1 cellular context compared by ENCODE assay signal in genomic region chr12:7851622-7852081, GRCh38.
TF ChIP-seq lines count a peak whose summit lies in the region.
"Not testable (repeated sequence)": the region's sequence is repeated elsewhere in the genome, so short reads cannot be mapped to it uniquely, and the experiment has no call there.

No MANE protein-coding gene starts in this region.

TF ChIP-seq in HepG2, 621 proteins besides CTCF, POLR2A, EP300 and RAD21 (continues in another document):
- TF ChIP-seq TGIF2 (CRISPR knock-in tag; IDR thresholded peaks at IDR 0.05) (peak; percentile 75; the same call in 1 of the 2 replicates), LCORL (IDR thresholded peaks at IDR 0.05) (0 out of 2 replicates have a peak, but pooled peaks have one; percentile 18), LCORL (CRISPR knock-in tag; IDR thresholded peaks at IDR 0.05) (peak; percentile 78), MAX (IDR thresholded peaks at IDR 0.05) (peak; percentile 76), REPIN1 (CRISPR knock-in tag; IDR thresholded peaks at IDR 0.05; ENCODE audit: borderline replicate concordance, low read depth) (0 out of 2 replicates have a peak, but pooled peaks have one; percentile 44), TOE1 (CRISPR knock-in tag; IDR thresholded peaks at IDR 0.05) (0 out of 2 replicates have a peak, but pooled peaks have one; percentile 31), ZBTB21 (CRISPR knock-in tag; IDR thresholded peaks at IDR 0.05) (peak; percentile 26; the same call in 1 of the 2 replicates), MIXL1 (CRISPR knock-in tag; IDR thresholded peaks at IDR 0.05) (peak; percentile 98), SIN3A (IDR thresholded peaks at IDR 0.05; ENCODE audit: borderline replicate concordance, low read depth, low read length) (0 out of 2 replicates have a peak, but pooled peaks have one; percentile 37), ZBTB7B (CRISPR knock-in tag; IDR thresholded peaks at IDR 0.05) (peak; percentile 86), PPARG (CRISPR knock-in tag; conservative IDR thresholded peaks at IDR 0.05) (peak; percentile 86), RXRA (CRISPR knock-in tag; IDR thresholded peaks at IDR 0.05) (peak; percentile 54; the same call in 1 of the 2 replicates), MED8 (CRISPR knock-in tag; IDR thresholded peaks at IDR 0.05; ENCODE audit: insufficient replicate concordance) (peak; percentile 68), RCOR2 (CRISPR knock-in tag; IDR thresholded peaks at IDR 0.05) (peak; percentile 86), THAP11 (CRISPR knock-in tag; IDR thresholded peaks at IDR 0.05) (0 out of 2 replicates have a peak, but pooled peaks have one; percentile 22), TBX2 (CRISPR knock-in tag; IDR thresholded peaks at IDR 0.05; ENCODE audit: borderline replicate concordance) (peak; percentile 97), MIER3 (CRISPR knock-in tag; IDR thresholded peaks at IDR 0.05; ENCODE audit: borderline replicate concordance) (peak; percentile 71; the same call in 1 of the 2 replicates), CREB1 (IDR thresholded peaks at IDR 0.05) (peak; percentile 47; the same call in 1 of the 2 replicates), CREB1 (CRISPR knock-in tag; IDR thresholded peaks at IDR 0.05) (peak; percentile 66), CREM (IDR thresholded peaks at IDR 0.05) (peak; percentile 96), ZNF205 (CRISPR knock-in tag; IDR thresholded peaks at IDR 0.05) (0 out of 2 replicates have a peak, but pooled peaks have one; percentile 54), HDAC1 (CRISPR knock-in tag; IDR thresholded peaks at IDR 0.05) (peak; percentile 53; the same call in 1 of the 2 replicates), HDAC2 (CRISPR knock-in tag; IDR thresholded peaks at IDR 0.05) (peak; percentile 89), ELF3 (CRISPR knock-in tag; IDR thresholded peaks at IDR 0.05) (peak; percentile 69), SOX5 (CRISPR knock-in tag; IDR thresholded peaks at IDR 0.05; ENCODE audit: borderline replicate concordance) (peak; percentile 99), SAP130 (CRISPR knock-in tag; IDR thresholded peaks at IDR 0.05; ENCODE audit: low read depth) (peak; percentile 92), PITX1 (CRISPR knock-in tag; IDR thresholded peaks at IDR 0.05) (peak; percentile 96), GFI1 (CRISPR knock-in tag; IDR thresholded peaks at IDR 0.05; ENCODE audit: borderline replicate concordance) (peak; percentile 70), THRA (CRISPR knock-in tag; IDR thresholded peaks at IDR 0.05; ENCODE audit: borderline replicate concordance) (peak; percentile 63; the same call in 1 of the 2 replicates), KDM6A (CRISPR knock-in tag; IDR thresholded peaks at IDR 0.05; ENCODE audit: low read depth) (peak; percentile 77; the same call in 1 of the 2 replicates), MIER2 (CRISPR knock-in tag; IDR thresholded peaks at IDR 0.05) (peak; percentile 61; the same call in 1 of the 2 replicates), ZNF652 (CRISPR knock-in tag; IDR thresholded peaks at IDR 0.05; ENCODE audit: borderline replicate concordance, low read depth) (peak; percentile 44; the same call in 1 of the 2 replicates), PHF21A (CRISPR knock-in tag; IDR thresholded peaks at IDR 0.05) (peak; percentile 91), NCOR1 (IDR thresholded peaks at IDR 0.05; ENCODE audit: borderline replicate concordance, low read length) (peak; percentile 75; the same call in 1 of the 2 replicates), BHLHE40 (IDR thresholded peaks at IDR 0.05; ENCODE audit: low read length) (peak; percentile 68), ETV5 (CRISPR knock-in tag; IDR thresholded peaks at IDR 0.05; ENCODE audit: borderline replicate concordance) (peak; percentile 82), YEATS4 (CRISPR knock-in tag; IDR thresholded peaks at IDR 0.05; ENCODE audit: borderline replicate concordance) (peak; percentile 36; the same call in 1 of the 2 replicates), HHEX (CRISPR knock-in tag; IDR thresholded peaks at IDR 0.05) (0 out of 2 replicates have a peak, but pooled peaks have one; percentile 49), FOSL2 (CRISPR knock-in tag; IDR thresholded peaks at IDR 0.05) (peak; percentile 76), HMG20A (CRISPR knock-in tag; IDR thresholded peaks at IDR 0.05; ENCODE audit: borderline replicate concordance) (peak; percentile 92)
- TF ChIP-seq, protein P1, sequence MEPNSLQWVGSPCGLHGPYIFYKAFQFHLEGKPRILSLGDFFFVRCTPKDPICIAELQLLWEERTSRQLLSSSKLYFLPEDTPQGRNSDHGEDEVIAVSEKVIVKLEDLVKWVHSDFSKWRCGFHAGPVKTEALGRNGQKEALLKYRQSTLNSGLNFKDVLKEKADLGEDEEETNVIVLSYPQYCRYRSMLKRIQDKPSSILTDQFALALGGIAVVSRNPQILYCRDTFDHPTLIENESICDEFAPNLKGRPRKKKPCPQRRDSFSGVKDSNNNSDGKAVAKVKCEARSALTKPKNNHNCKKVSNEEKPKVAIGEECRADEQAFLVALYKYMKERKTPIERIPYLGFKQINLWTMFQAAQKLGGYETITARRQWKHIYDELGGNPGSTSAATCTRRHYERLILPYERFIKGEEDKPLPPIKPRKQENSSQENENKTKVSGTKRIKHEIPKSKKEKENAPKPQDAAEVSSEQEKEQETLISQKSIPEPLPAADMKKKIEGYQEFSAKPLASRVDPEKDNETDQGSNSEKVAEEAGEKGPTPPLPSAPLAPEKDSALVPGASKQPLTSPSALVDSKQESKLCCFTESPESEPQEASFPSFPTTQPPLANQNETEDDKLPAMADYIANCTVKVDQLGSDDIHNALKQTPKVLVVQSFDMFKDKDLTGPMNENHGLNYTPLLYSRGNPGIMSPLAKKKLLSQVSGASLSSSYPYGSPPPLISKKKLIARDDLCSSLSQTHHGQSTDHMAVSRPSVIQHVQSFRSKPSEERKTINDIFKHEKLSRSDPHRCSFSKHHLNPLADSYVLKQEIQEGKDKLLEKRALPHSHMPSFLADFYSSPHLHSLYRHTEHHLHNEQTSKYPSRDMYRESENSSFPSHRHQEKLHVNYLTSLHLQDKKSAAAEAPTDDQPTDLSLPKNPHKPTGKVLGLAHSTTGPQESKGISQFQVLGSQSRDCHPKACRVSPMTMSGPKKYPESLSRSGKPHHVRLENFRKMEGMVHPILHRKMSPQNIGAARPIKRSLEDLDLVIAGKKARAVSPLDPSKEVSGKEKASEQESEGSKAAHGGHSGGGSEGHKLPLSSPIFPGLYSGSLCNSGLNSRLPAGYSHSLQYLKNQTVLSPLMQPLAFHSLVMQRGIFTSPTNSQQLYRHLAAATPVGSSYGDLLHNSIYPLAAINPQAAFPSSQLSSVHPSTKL (CRISPR knock-in tag; IDR thresholded peaks at IDR 0.05), result peak; percentile 98
- TF ChIP-seq, protein P2, sequence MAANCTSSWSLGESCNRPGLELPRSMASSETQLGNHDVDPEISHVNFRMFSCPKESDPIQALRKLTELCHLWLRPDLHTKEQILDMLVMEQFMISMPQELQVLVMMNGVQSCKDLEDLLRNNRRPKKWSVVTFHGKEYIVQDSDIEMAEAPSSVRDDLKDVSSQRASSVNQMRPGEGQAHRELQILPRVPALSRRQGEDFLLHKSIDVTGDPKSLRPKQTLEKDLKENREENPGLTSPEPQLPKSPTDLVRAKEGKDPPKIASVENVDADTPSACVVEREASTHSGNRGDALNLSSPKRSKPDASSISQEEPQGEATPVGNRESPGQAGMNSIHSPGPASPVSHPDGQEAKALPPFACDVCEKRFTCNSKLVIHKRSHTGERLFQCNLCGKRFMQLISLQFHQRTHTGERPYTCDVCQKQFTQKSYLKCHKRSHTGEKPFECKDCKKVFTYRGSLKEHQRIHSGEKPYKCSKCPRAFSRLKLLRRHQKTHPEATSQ (CRISPR knock-in tag; IDR thresholded peaks at IDR 0.05; ENCODE audit: borderline replicate concordance), result peak; percentile 37; the same call in 1 of the 2 replicates
- TF ChIP-seq CREM (CRISPR knock-in tag; IDR thresholded peaks at IDR 0.05), result not testable (repeated sequence)
- TF ChIP-seq, protein P3, sequence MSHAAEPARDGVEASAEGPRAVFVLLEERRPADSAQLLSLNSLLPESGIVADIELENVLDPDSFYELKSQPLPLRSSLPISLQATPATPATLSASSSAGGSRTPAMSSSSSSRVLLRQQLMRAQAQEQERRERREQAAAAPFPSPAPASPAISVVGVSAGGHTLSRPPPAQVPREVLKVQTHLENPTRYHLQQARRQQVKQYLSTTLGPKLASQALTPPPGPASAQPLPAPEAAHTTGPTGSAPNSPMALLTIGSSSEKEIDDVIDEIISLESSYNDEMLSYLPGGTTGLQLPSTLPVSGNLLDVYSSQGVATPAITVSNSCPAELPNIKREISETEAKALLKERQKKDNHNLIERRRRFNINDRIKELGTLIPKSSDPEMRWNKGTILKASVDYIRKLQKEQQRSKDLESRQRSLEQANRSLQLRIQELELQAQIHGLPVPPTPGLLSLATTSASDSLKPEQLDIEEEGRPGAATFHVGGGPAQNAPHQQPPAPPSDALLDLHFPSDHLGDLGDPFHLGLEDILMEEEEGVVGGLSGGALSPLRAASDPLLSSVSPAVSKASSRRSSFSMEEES (CRISPR knock-in tag; IDR thresholded peaks at IDR 0.05), result peak; percentile 85
- TF ChIP-seq, protein P4, sequence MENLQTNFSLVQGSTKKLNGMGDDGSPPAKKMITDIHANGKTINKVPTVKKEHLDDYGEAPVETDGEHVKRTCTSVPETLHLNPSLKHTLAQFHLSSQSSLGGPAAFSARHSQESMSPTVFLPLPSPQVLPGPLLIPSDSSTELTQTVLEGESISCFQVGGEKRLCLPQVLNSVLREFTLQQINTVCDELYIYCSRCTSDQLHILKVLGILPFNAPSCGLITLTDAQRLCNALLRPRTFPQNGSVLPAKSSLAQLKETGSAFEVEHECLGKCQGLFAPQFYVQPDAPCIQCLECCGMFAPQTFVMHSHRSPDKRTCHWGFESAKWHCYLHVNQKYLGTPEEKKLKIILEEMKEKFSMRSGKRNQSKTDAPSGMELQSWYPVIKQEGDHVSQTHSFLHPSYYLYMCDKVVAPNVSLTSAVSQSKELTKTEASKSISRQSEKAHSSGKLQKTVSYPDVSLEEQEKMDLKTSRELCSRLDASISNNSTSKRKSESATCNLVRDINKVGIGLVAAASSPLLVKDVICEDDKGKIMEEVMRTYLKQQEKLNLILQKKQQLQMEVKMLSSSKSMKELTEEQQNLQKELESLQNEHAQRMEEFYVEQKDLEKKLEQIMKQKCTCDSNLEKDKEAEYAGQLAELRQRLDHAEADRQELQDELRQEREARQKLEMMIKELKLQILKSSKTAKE (CRISPR knock-in tag; IDR thresholded peaks at IDR 0.05; ENCODE audit: borderline replicate concordance), result 0 out of 2 replicates have a peak, but pooled peaks have one; percentile 62
- TF ChIP-seq, protein P5, sequence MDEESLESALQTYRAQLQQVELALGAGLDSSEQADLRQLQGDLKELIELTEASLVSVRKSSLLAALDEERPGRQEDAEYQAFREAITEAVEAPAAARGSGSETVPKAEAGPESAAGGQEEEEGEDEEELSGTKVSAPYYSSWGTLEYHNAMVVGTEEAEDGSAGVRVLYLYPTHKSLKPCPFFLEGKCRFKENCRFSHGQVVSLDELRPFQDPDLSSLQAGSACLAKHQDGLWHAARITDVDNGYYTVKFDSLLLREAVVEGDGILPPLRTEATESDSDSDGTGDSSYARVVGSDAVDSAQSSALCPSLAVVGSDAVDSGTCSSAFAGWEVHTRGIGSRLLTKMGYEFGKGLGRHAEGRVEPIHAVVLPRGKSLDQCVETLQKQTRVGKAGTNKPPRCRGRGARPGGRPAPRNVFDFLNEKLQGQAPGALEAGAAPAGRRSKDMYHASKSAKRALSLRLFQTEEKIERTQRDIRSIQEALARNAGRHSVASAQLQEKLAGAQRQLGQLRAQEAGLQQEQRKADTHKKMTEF (CRISPR knock-in tag; IDR thresholded peaks at IDR 0.05), result peak; percentile 86; the same call in 1 of the 2 replicates
- TF ChIP-seq, protein P6, sequence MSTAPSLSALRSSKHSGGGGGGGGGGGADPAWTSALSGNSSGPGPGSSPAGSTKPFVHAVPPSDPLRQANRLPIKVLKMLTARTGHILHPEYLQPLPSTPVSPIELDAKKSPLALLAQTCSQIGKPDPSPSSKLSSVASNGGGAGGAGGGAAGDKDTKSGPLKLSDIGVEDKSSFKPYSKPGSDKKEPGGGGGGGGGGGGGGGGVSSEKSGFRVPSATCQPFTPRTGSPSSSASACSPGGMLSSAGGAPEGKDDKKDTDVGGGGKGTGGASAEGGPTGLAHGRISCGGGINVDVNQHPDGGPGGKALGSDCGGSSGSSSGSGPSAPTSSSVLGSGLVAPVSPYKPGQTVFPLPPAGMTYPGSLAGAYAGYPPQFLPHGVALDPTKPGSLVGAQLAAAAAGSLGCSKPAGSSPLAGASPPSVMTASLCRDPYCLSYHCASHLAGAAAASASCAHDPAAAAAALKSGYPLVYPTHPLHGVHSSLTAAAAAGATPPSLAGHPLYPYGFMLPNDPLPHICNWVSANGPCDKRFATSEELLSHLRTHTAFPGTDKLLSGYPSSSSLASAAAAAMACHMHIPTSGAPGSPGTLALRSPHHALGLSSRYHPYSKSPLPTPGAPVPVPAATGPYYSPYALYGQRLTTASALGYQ (CRISPR knock-in tag; IDR thresholded peaks at IDR 0.05), result peak; percentile 94
- TF ChIP-seq, protein P7, sequence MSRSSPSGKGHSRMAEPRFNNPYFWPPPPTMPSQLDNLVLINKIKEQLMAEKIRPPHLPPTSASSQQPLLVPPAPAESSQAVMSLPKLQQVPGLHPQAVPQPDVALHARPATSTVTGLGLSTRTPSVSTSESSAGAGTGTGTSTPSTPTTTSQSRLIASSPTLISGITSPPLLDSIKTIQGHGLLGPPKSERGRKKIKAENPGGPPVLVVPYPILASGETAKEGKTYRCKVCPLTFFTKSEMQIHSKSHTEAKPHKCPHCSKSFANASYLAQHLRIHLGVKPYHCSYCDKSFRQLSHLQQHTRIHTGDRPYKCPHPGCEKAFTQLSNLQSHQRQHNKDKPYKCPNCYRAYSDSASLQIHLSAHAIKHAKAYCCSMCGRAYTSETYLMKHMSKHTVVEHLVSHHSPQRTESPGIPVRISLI (CRISPR knock-in tag; IDR thresholded peaks at IDR 0.05; ENCODE audit: borderline replicate concordance), result peak; percentile 50; the same call in 1 of the 2 replicates
- TF ChIP-seq, protein P8, sequence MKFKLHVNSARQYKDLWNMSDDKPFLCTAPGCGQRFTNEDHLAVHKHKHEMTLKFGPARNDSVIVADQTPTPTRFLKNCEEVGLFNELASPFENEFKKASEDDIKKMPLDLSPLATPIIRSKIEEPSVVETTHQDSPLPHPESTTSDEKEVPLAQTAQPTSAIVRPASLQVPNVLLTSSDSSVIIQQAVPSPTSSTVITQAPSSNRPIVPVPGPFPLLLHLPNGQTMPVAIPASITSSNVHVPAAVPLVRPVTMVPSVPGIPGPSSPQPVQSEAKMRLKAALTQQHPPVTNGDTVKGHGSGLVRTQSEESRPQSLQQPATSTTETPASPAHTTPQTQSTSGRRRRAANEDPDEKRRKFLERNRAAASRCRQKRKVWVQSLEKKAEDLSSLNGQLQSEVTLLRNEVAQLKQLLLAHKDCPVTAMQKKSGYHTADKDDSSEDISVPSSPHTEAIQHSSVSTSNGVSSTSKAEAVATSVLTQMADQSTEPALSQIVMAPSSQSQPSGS (CRISPR knock-in tag; IDR thresholded peaks at IDR 0.05), result peak; percentile 73
